Comparison of ENCODE assay signal across 27 cellular contexts in the genomic region with DNA sequence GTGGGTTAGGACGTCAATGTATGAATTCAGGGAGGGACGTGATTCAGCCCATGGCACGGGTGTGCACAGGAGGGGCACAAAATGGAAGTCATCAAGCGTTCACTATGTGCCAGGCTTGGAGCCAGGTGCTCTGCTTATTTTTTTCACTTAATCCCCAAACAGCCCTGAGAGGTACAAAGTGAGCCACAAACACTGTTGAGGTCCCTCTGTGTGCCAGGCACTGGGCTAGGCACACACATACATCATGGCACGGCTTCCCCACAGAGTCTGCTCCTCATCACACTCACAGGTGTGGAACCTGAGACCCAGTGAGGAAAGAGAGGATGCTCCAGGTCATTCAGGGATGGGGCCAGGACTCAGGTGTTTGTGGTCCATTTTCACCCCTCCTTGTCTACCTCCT.
"Had no signal": no experiment of that assay in that cellular context is flagged by ENCODE, and none has a peak within 500 bp of the region (broad histone marks: within the 10 kb centered on the region; RNA-seq: fewer than 3 reads in every experiment).

No MANE protein-coding gene starts in this region.

- H3K4me3 Mint-ChIP-seq: activated CD4-positive, alpha-beta memory T cell treated with anti-CD3 and anti-CD28 coated beads for 36 hours; activated CD4-positive, alpha-beta T cell treated with anti-CD3 and anti-CD28 coated beads for 36 hours; activated CD4-positive, alpha-beta T cell treated with anti-CD3 and anti-CD28 coated beads, Interleukin-2, amount 10 ng/mL, durations not matched to agents 24 days and 14 days; activated CD8-positive, alpha-beta T cell treated with anti-CD3 and anti-CD28 coated beads, Interleukin-2, amount 10 ng/mL, durations not matched to agents 7 days and 5 days; activated naive CD8-positive, alpha-beta T cell; activated T-cell treated with anti-CD3 and anti-CD28 coated beads, Interleukin-2, amount 50 U/mL, for 4 hours; activated T-helper 17 cell treated with anti-CD3 and anti-CD28 coated beads, Interleukin-2, amount 50 U/mL, for 72 hours; effector memory CD8-positive, alpha-beta T cell had no signal

- H3K36me3 Mint-ChIP-seq: activated CD4-positive, alpha-beta memory T cell treated with anti-CD3 and anti-CD28 coated beads for 36 hours; activated naive CD8-positive, alpha-beta T cell had no signal

- H3K9me3 ChIP-seq: esophagus muscularis mucosa, gastrocnemius medialis had no signal

- H3K27me3 ChIP-seq: brain microvascular endothelial cell, esophagus muscularis mucosa, foreskin keratinocyte, gastrocnemius medialis had no signal

- H3K27ac Mint-ChIP-seq: activated CD4-positive, alpha-beta memory T cell treated with anti-CD3 and anti-CD28 coated beads for 36 hours; activated CD4-positive, alpha-beta T cell treated with anti-CD3 and anti-CD28 coated beads for 36 hours; activated CD4-positive, alpha-beta T cell treated with anti-CD3 and anti-CD28 coated beads, Interleukin-2, amount 10 ng/mL, durations not matched to agents 24 days and 14 days; activated CD8-positive, alpha-beta T cell treated with anti-CD3 and anti-CD28 coated beads, Interleukin-2, amount 10 ng/mL, durations not matched to agents 7 days and 5 days; activated naive CD8-positive, alpha-beta T cell; activated T-helper 17 cell treated with anti-CD3 and anti-CD28 coated beads, Interleukin-2, amount 50 U/mL, for 72 hours; effector memory CD8-positive, alpha-beta T cell had no signal

- ATAC-seq: activated CD4-positive, alpha-beta T cell treated with anti-CD3 and anti-CD28 coated beads for 36 hours; activated CD8-positive, alpha-beta T cell treated with anti-CD3 and anti-CD28 coated beads, Interleukin-2, amount 10 ng/mL, durations not matched to agents 7 days and 5 days; activated T-cell treated with anti-CD3 and anti-CD28 coated beads, Interleukin-2, amount 50 U/mL, for 4 hours; activated T-helper 17 cell treated with anti-CD3 and anti-CD28 coated beads, Interleukin-2, amount 50 U/mL, for 72 hours; effector memory CD8-positive, alpha-beta T cell; foreskin keratinocyte; gastrocnemius medialis had no signal

- H3K4me3 ChIP-seq: esophagus muscularis mucosa, gastrocnemius medialis had no signal

- H3K27ac ChIP-seq: brain microvascular endothelial cell, esophagus muscularis mucosa, foreskin keratinocyte, gastrocnemius medialis had no signal

- H3K4me1 ChIP-seq: foreskin keratinocyte had no signal

- H3K36me3 ChIP-seq: brain microvascular endothelial cell, esophagus muscularis mucosa, gastrocnemius medialis had no signal

- H3K9me3 Mint-ChIP-seq: activated CD4-positive, alpha-beta memory T cell treated with anti-CD3 and anti-CD28 coated beads for 36 hours; activated CD4-positive, alpha-beta T cell treated with anti-CD3 and anti-CD28 coated beads, Interleukin-2, amount 10 ng/mL, durations not matched to agents 24 days and 14 days; activated T-cell treated with anti-CD3 and anti-CD28 coated beads, Interleukin-2, amount 50 U/mL, for 4 hours; activated T-helper 17 cell treated with anti-CD3 and anti-CD28 coated beads, Interleukin-2, amount 50 U/mL, for 72 hours; effector memory CD8-positive, alpha-beta T cell had no signal

- DNase-seq: activated CD4-positive, alpha-beta memory T cell treated with anti-CD3 and anti-CD28 coated beads for 36 hours; activated CD4-positive, alpha-beta T cell treated with anti-CD3 and anti-CD28 coated beads for 36 hours; activated CD4-positive, alpha-beta T cell treated with anti-CD3 and anti-CD28 coated beads, Interleukin-2, amount 10 ng/mL, durations not matched to agents 24 days and 14 days; activated CD4-positive, CD25-positive, alpha-beta regulatory T cell; activated CD4-positive, CD25-positive, alpha-beta regulatory T cell treated with anti-CD3 and anti-CD28 coated beads, Interleukin-2, amount 50 U/mL, for 72 hours; activated CD8-positive, alpha-beta T cell treated with anti-CD3 and anti-CD28 coated beads, Interleukin-2, amount 10 ng/mL, durations not matched to agents 7 days and 5 days; activated effector memory CD4-positive, alpha-beta T cell treated with Interleukin-2 at 50 U/mL for 16 hours; activated gamma-delta T cell treated with Interleukin-2 at 50 U/mL for 16 hours; activated naive CD4-positive, alpha-beta T cell treated with anti-CD3 and anti-CD28 coated beads, Interleukin-2, amount 50 U/mL, for 16 hours; activated naive CD4-positive, alpha-beta T cell treated with Interleukin-2 at 50 U/mL for 16 hours; activated T-cell treated with anti-CD3 and anti-CD28 coated beads, Interleukin-2, amount 50 U/mL, for 4 hours; amniotic stem cell; anterior cingulate cortex; brain microvascular endothelial cell; caudate nucleus; cortex of kidney; dermis blood vessel endothelial cell; effector CD4-positive, alpha-beta T cell; effector memory CD8-positive, alpha-beta T cell; erythroblast; foreskin keratinocyte; gastrocnemius medialis; glutamatergic neuron; T-helper 2 cell had no signal

- H3K4me1 Mint-ChIP-seq: activated CD4-positive, alpha-beta T cell treated with anti-CD3 and anti-CD28 coated beads for 36 hours; activated CD4-positive, alpha-beta T cell treated with anti-CD3 and anti-CD28 coated beads, Interleukin-2, amount 10 ng/mL, durations not matched to agents 24 days and 14 days; activated T-helper 17 cell treated with anti-CD3 and anti-CD28 coated beads, Interleukin-2, amount 50 U/mL, for 72 hours had no signal
